32 cellular contexts compared by ENCODE assay signal in genomic region chr11:44752727-44753126, GRCh38. TPM values are rescaled to one million over a fixed set of nuclear protein-coding genes. Genes with fewer than 3 reads are reported as not detected.
"Had no signal": no experiment of that assay in that cellular context is flagged by ENCODE, and none has a peak within 500 bp of the region (broad histone marks: within the 10 kb centered on the region; RNA-seq: fewer than 3 reads in every experiment).

No MANE protein-coding gene starts in this region.

- H3K27me3 ChIP-seq: adrenal gland, ascending aorta, right lobe of liver, thyroid gland had no signal

- ATAC-seq: activated CD4-positive, alpha-beta T cell treated with anti-CD3 and anti-CD28 coated beads for 36 hours; activated CD8-positive, alpha-beta memory T cell treated with anti-CD3 and anti-CD28 coated beads, Interleukin-2, amount 10 ng/mL, durations not matched to agents 7 days and 5 days; activated CD8-positive, alpha-beta T cell treated with anti-CD3 and anti-CD28 coated beads, Interleukin-2, amount 10 ng/mL, durations not matched to agents 7 days and 5 days; effector memory CD8-positive, alpha-beta T cell; esophagus mucosa; left cardiac atrium; left ventricle myocardium superior; mucosa of descending colon; right lobe of liver; stimulated activated memory B cell treated with anti-CD40 and anti-IgM and Interleukin-4, amounts not matched to agents 10 μg/mL and 1 μg/mL and 100 μg/mL, for 72 hours; stimulated activated naive CD8-positive, alpha-beta T cell treated with anti-CD3 and anti-CD28 coated beads, Interleukin-15, amount 100 ng/mL, for 72 hours; T-cell had no signal

- H3K4me1 Mint-ChIP-seq: stimulated activated memory B cell treated with anti-CD40 and anti-IgM and Interleukin-4, amounts not matched to agents 10 μg/mL and 1 μg/mL and 100 μg/mL, for 72 hours had no signal

- H3K27me3 Mint-ChIP-seq: activated CD4-positive, alpha-beta T cell treated with anti-CD3 and anti-CD28 coated beads for 36 hours; activated naive CD8-positive, alpha-beta T cell; stimulated activated memory B cell treated with anti-CD40 and anti-IgM and Interleukin-4, amounts not matched to agents 10 μg/mL and 1 μg/mL and 100 μg/mL, for 72 hours; stimulated activated naive CD8-positive, alpha-beta T cell treated with anti-CD3 and anti-CD28 coated beads, Interleukin-15, amount 100 ng/mL, for 72 hours; T-cell had no signal

- H3K36me3 Mint-ChIP-seq: activated CD8-positive, alpha-beta memory T cell treated with anti-CD3 and anti-CD28 coated beads, Interleukin-2, amount 10 ng/mL, durations not matched to agents 7 days and 5 days; stimulated activated memory B cell treated with anti-CD40 and anti-IgM and Interleukin-4, amounts not matched to agents 10 μg/mL and 1 μg/mL and 100 μg/mL, for 72 hours had no signal

- H3K27ac Mint-ChIP-seq: activated CD4-positive, alpha-beta T cell treated with anti-CD3 and anti-CD28 coated beads for 36 hours; activated CD8-positive, alpha-beta memory T cell treated with anti-CD3 and anti-CD28 coated beads, Interleukin-2, amount 10 ng/mL, durations not matched to agents 7 days and 5 days; activated CD8-positive, alpha-beta T cell treated with anti-CD3 and anti-CD28 coated beads, Interleukin-2, amount 10 ng/mL, durations not matched to agents 7 days and 5 days; activated naive CD8-positive, alpha-beta T cell; activated T-helper 2 cell treated with anti-CD3 and anti-CD28 coated beads, Interferon-gamma antibody, Interleukin-2, Interleukin-4, amounts not matched to agents 10 μg/mL and 5 μg/mL and 100 μg/mL, durations not matched to agents 14 hours and 24 hours and 36 hours; effector memory CD8-positive, alpha-beta T cell; nephron progenitor cell; stimulated activated memory B cell treated with anti-CD40 and anti-IgM and Interleukin-4, amounts not matched to agents 10 μg/mL and 1 μg/mL and 100 μg/mL, for 72 hours; T-helper 2 cell treated with Interferon-gamma antibody and Interleukin-4, amounts not matched to agents 5 μg/mL and 100 μg/mL, for 36 hours had no signal

- DNase-seq: activated CD4-positive, alpha-beta T cell treated with anti-CD3 and anti-CD28 coated beads for 36 hours; activated CD4-positive, CD25-positive, alpha-beta regulatory T cell; activated CD8-positive, alpha-beta memory T cell treated with anti-CD3 and anti-CD28 coated beads, Interleukin-2, amount 10 ng/mL, durations not matched to agents 7 days and 5 days; activated CD8-positive, alpha-beta T cell treated with anti-CD3 and anti-CD28 coated beads, Interleukin-2, amount 10 ng/mL, durations not matched to agents 7 days and 5 days; activated naive CD4-positive, alpha-beta T cell; activated T-cell treated with anti-CD3 and anti-CD28 coated beads, Interleukin-2, amount 50 U/mL, for 48 hours; brain microvascular endothelial cell; dorsolateral prefrontal cortex; effector memory CD8-positive, alpha-beta T cell; foreskin fibroblast; left cardiac atrium; left ventricle myocardium superior; mucosa of descending colon; nephron progenitor cell; small intestine; stimulated activated CD4-positive, alpha-beta T cell treated with anti-CD3 and anti-CD28 coated beads, Interleukin-1b, Interleukin-23, amount 100 ng/mL, for 48 hours; stimulated activated CD4-positive, alpha-beta T cell treated with anti-CD3 and anti-CD28 coated beads, Interleukin-4, amount 100 ng/mL, for 4 hours; stimulated activated CD8-positive, alpha-beta memory T cell treated with anti-CD3 and anti-CD28 coated beads, Interleukin-4, amount 100 ng/mL, for 48 hours; stimulated activated naive CD8-positive, alpha-beta T cell treated with anti-CD3 and anti-CD28 coated beads, Interleukin-15, amount 100 ng/mL, for 72 hours; T-cell; thyroid gland had no signal

- H3K4me3 ChIP-seq: adrenal gland, ascending aorta, coronary artery, dorsolateral prefrontal cortex, mucosa of descending colon, right lobe of liver, thyroid gland had no signal

- H3K36me3 ChIP-seq: adrenal gland, ascending aorta, brain microvascular endothelial cell, neutrophil, right lobe of liver, thyroid gland had no signal

- H3K4me3 Mint-ChIP-seq: activated CD4-positive, alpha-beta T cell treated with anti-CD3 and anti-CD28 coated beads for 36 hours; activated CD8-positive, alpha-beta memory T cell treated with anti-CD3 and anti-CD28 coated beads, Interleukin-2, amount 10 ng/mL, durations not matched to agents 7 days and 5 days; activated CD8-positive, alpha-beta T cell treated with anti-CD3 and anti-CD28 coated beads, Interleukin-2, amount 10 ng/mL, durations not matched to agents 7 days and 5 days; activated naive CD8-positive, alpha-beta T cell; effector memory CD8-positive, alpha-beta T cell; nephron progenitor cell; stimulated activated memory B cell treated with anti-CD40 and anti-IgM and Interleukin-4, amounts not matched to agents 10 μg/mL and 1 μg/mL and 100 μg/mL, for 72 hours; stimulated activated naive CD8-positive, alpha-beta T cell treated with anti-CD3 and anti-CD28 coated beads, Interleukin-15, amount 100 ng/mL, for 72 hours; T-cell; T-helper 2 cell treated with Interferon-gamma antibody and Interleukin-4, amounts not matched to agents 5 μg/mL and 100 μg/mL, for 36 hours had no signal

- H3K9me3 Mint-ChIP-seq: effector memory CD8-positive, alpha-beta T cell; stimulated activated memory B cell treated with anti-CD40 and anti-IgM and Interleukin-4, amounts not matched to agents 10 μg/mL and 1 μg/mL and 100 μg/mL, for 72 hours; stimulated activated naive CD8-positive, alpha-beta T cell treated with anti-CD3 and anti-CD28 coated beads, Interleukin-15, amount 100 ng/mL, for 72 hours had no signal

- H3K4me1 ChIP-seq: right lobe of liver had no signal

- H3K27ac ChIP-seq: ascending aorta, brain microvascular endothelial cell, coronary artery, neutrophil, right lobe of liver had no signal

- H3K9me3 ChIP-seq: adrenal gland, ascending aorta, neutrophil, right lobe of liver, thyroid gland had no signal

RNA-seq across cellular contexts. Expression of gene TSPAN18, which starts 26.0 kb away (rescaled TPM):
- polyA plus RNA-seq: keratinocyte had no signal
